ENCODE assay signal across 8 cellular contexts in genomic region chr10:30581779-30582380, GRCh38. TPM values are rescaled to one million over a fixed set of nuclear protein-coding genes. Genes with fewer than 3 reads are reported as not detected.
DNase-seq lines count a peak whose midpoint lies in the region; ATAC-seq and TF ChIP-seq lines count a peak whose summit lies in the region.

No MANE protein-coding gene starts in this region.

- WGBS in GM23248 (ENCODE audit: low coverage in 1 of 2, low lambda C conversion rate in 2 of 2, missing lambda C conversion rate in 2 of 2), 2 experiments = 32 to 37% methylated on average over 3 of the region's 3 CpGs

- H2AFZ ChIP-seq in GM23248 (no peak overlapping the region), fibroblast of lung (ENCODE audit: low read length) (no peak overlapping the region)

- H3K4me3 ChIP-seq in GM23248 (no peak overlapping the region), fibroblast of lung (replicated peaks in 1 of 4; ENCODE audit: control extremely low read depth in 1 of 4, insufficient read depth in 1 of 4, low read depth in 3 of 4, low read length in 4 of 4) (no peak overlapping the region)

- H3K9ac ChIP-seq in GM23248 (no peak overlapping the region), fibroblast of lung (ENCODE audit: insufficient read depth, low read length) (no peak overlapping the region)

- H3K79me2 ChIP-seq in GM23248 (ENCODE audit: insufficient read depth) (no peaks in the 10 kb centered on the region), fibroblast of lung (ENCODE audit: control insufficient read depth, insufficient read depth, low read length) (no peaks in the 10 kb centered on the region)

- in situ Hi-C loops in GM23248 (cut with MboI) = no loop called here
- in situ Hi-C loops in SK-MEL-5 (cut with HindIII; ENCODE audit: low pct_unique_long_range_greater_than_20kb, low sequenced_read_pairs) = no loop called here

- H3K27ac ChIP-seq in GM23248 = no peak overlapping the region
- H3K27ac ChIP-seq in fibroblast of lung (ENCODE audit: insufficient read depth, low read length) = no peak overlapping the region

- H3F3A ChIP-seq in GM23248 (ENCODE audit: insufficient read depth) = peaks cover 9% of the 10 kb centered on the region; the same call in 1 of the 2 replicates

- H3K27me3 ChIP-seq in GM23248 (replicated peaks; ENCODE audit: insufficient read depth) (no peaks in the 10 kb centered on the region), fibroblast of lung (ENCODE audit: control insufficient read depth, insufficient read depth, low read length) (peaks cover 11% of the 10 kb centered on the region)

- H3K9me2 ChIP-seq in GM23248 (ENCODE audit: insufficient read depth) = no peaks in the 10 kb centered on the region

- ATAC-seq in GM21526 (IDR thresholded peaks at IDR 0.05; ENCODE audit: low FRiP score, unreplicated experiment) = no peak

- no peaks in the 10 kb centered on the region for H3K9me3 ChIP-seq in GM23248 (ENCODE audit: low read depth)
- no peaks in the 10 kb centered on the region for H3K9me3 ChIP-seq in fibroblast of lung (ENCODE audit: control insufficient read depth, insufficient read depth, low read depth, low read length)

- H3K4me1 ChIP-seq in GM23248 (ENCODE audit: insufficient read depth) (0 out of 2 replicates have a peak, but pooled peaks cover 3% of the 10 kb centered on the region), fibroblast of lung (ENCODE audit: control insufficient read depth, extremely low read depth, insufficient read depth, low read length) (no peaks in the 10 kb centered on the region)

- H3K36me3 ChIP-seq in GM23248 (ENCODE audit: low read depth) (no peaks in the 10 kb centered on the region), fibroblast of lung (ENCODE audit: control insufficient read depth, insufficient read depth, low read length) (no peaks in the 10 kb centered on the region)

- no peaks in the 10 kb centered on the region for H4K20me1 ChIP-seq in GM23248 (ENCODE audit: insufficient read depth)
- no peaks in the 10 kb centered on the region for H4K20me1 ChIP-seq in fibroblast of lung (ENCODE audit: control insufficient read depth, extremely low read depth, insufficient read depth, low read length)

- TF ChIP-seq CTCF in fibroblast of lung (conservative IDR thresholded peaks at IDR 0.05 in 1 of 2, IDR thresholded peaks at IDR 0.05 in 1 of 2; ENCODE audit: low read depth in 1 of 2, low read length in 2 of 2) = peak; percentile 83 to 90

- H3K4me2 ChIP-seq in GM23248 (ENCODE audit: unreplicated experiment) (no peak overlapping the region), fibroblast of lung (ENCODE audit: extremely low read depth, insufficient read depth, low read length) (no peak overlapping the region)

- peak; percentile 6 for DNase-seq in NCI-H2107 (lab: John Stamatoyannopoulos, UW)
- DNase-seq in NCI-H2107 treated with DMSO at 0.1 percent for 48 hours (lab: John Stamatoyannopoulos, UW; ENCODE audit: unreplicated experiment) = no peak
- peak; percentile 61 for DNase-seq in GM23248
- DNase-seq in SK-MEL-5 (ENCODE audit: low read depth, low spot score) = peak; percentile 66
- DNase-seq in fibroblast of lung (ENCODE audit: low read depth in 2 of 2) = peak; percentile 35 to 67
- DNase-seq in pons (ENCODE audit: low spot score) = peak; percentile 45
- no peak for DNase-seq in NCI-H1930 (lab: John Stamatoyannopoulos, UW)

RNA-seq across cellular contexts. Expression of gene LYZL2, which starts 47.7 kb away (rescaled TPM):
- total RNA-seq in GM23248 (2014; rRNA removed; shearing (Covaris generic)) = not detected in 2 replicates
- polyA plus RNA-seq in GM23248 (2016; fragmentation: Nextera tagmentation; extraction: Ambion mirVana) (not detected in 2 replicates), fibroblast of lung (not detected in 2 replicates)
- not detected in 2 replicates for total RNA-seq in SK-MEL-5 (2014; rRNA removed; shearing (Covaris generic))
- polyA plus RNA-seq in SK-MEL-5 (2015; cell fraction: cytosol; rRNA removed) = not detected in 2 replicates
- not detected in 2 replicates for polyA plus RNA-seq in SK-MEL-5 (2015; cell fraction: nucleus; rRNA removed)
- total RNA-seq in fibroblast of lung = not detected in 2 replicates
- polyA plus RNA-seq in fibroblast of lung (2012) = not detected in 2 replicates
- polyA minus RNA-seq in fibroblast of lung (ENCODE audit: low replicate concordance) = not detected in 2 replicates

Comparison
In these comparisons a context has a peak if more than half of its experiments do, and no peak if none do; other contexts are left out.
1. DNase-seq: peak in NCI-H2107 (single experiment), GM23248 (single experiment), SK-MEL-5 (single experiment), fibroblast of lung (2 of 2) and pons (single experiment); none in NCI-H2107 treated with DMSO at 0.1 percent for 48 hours (single experiment) and NCI-H1930 (0 of 2).